Comparison of ENCODE assay signal across 1 cellular context in genomic region chr2:185050804-185051203, GRCh38.
TF ChIP-seq lines count a peak whose summit lies in the region.

No MANE protein-coding gene starts in this region.

TF ChIP-seq in H1, 55 proteins besides CTCF, POLR2A, EP300 and RAD21 (continued from another document):
- TF ChIP-seq USF2 (IDR thresholded peaks at IDR 0.05; ENCODE audit: low read length) (no peak), ATF2 (IDR thresholded peaks at IDR 0.05; ENCODE audit: low read length) (no peak), TEAD4 (IDR thresholded peaks at IDR 0.05; ENCODE audit: low read depth, low read length) (no peak), EZH2 (IDR thresholded peaks at IDR 0.05; ENCODE audit: low read depth, low read length, severe bottlenecking) (no peak), CHD2 (IDR thresholded peaks at IDR 0.05; ENCODE audit: low read length) (no peak), SIN3A (conservative IDR thresholded peaks at IDR 0.05 in 1 of 2, IDR thresholded peaks at IDR 0.05 in 1 of 2; ENCODE audit: low read depth in 1 of 2, low read length in 2 of 2) (no peak), ZNF274 (IDR thresholded peaks at IDR 0.05; ENCODE audit: borderline replicate concordance, extremely low read depth, low read length) (no peak), KDM5A (IDR thresholded peaks at IDR 0.05; ENCODE audit: low read length) (no peak), MAX (IDR thresholded peaks at IDR 0.05) (no peak), PHF8 (conservative IDR thresholded peaks at IDR 0.05; ENCODE audit: low read depth, low read length) (no peak), KDM4A (IDR thresholded peaks at IDR 0.05; ENCODE audit: low read depth, low read length, severe bottlenecking) (no peak), HDAC6 (IDR thresholded peaks at IDR 0.05; ENCODE audit: low read depth, low read length) (no peak), SP2 (IDR thresholded peaks at IDR 0.05; ENCODE audit: low read length) (no peak), EGR1 (IDR thresholded peaks at IDR 0.05; ENCODE audit: borderline replicate concordance, low read depth, low read length) (no peak), POLR2AphosphoS5 (IDR thresholded peaks at IDR 0.05; ENCODE audit: low read depth, low read length) (no peak), NANOG (IDR thresholded peaks at IDR 0.05; ENCODE audit: insufficient read depth, low read depth, low read length, poor library complexity, severe bottlenecking) (no peak), FOSL1 (IDR thresholded peaks at IDR 0.05; ENCODE audit: insufficient read depth, low read depth, low read length) (no peak)
